Comparison of ENCODE assay signal across 8 cellular contexts in genomic region chr3:105868745-105869530, GRCh38. TPM values are rescaled to one million over a fixed set of nuclear protein-coding genes. Genes with fewer than 3 reads are reported as not detected.
A peak's percentile ranks its signal among the peaks of the same experiment; 100 is the strongest.
DNase-seq lines count a peak whose midpoint lies in the region; ATAC-seq, FAIRE-seq and TF ChIP-seq lines count a peak whose summit lies in the region.

CBLB (minus strand) TSS chr3:105869012; CDS start chr3:105867577, 1,435 bp downstream.

- H3K27me3 ChIP-seq in ascending aorta (no peaks in the 10 kb centered on the region), right atrium auricular region (no peaks in the 10 kb centered on the region), psoas muscle (ENCODE audit: insufficient read depth in 3 of 3, low read length in 2 of 3) (no peaks in the 10 kb centered on the region)

- H3K27ac ChIP-seq in ascending aorta (peak within 1 kb of the TSS; percentile 98 to 99), right atrium auricular region (peak within 1 kb of the TSS; percentile 98 to 100), psoas muscle (peak within 1 kb of the TSS; percentile 93)

- peak; percentile 85 for FAIRE-seq in urothelium cell line (lab: Jason Lieb, UNC)

- H3K4me1 ChIP-seq in ascending aorta (peaks cover 0 to 18% of the 10 kb centered on the region in 2 donors), right atrium auricular region (peaks cover 0 to 40% of the 10 kb centered on the region in 2 donors), psoas muscle (peaks cover 40% of the 10 kb centered on the region)

- peak within 1 kb of the TSS; percentile 98 for H3K4me3 Mint-ChIP-seq in T-helper 2 cell treated with Interferon-gamma antibody and Interleukin-4, amounts not matched to agents 5 μg/mL and 100 μg/mL, for 36 hours

- H3K36me3 ChIP-seq in ascending aorta (peaks cover 0 to 8% of the 10 kb centered on the region in 2 donors), right atrium auricular region (no peaks in the 10 kb centered on the region), psoas muscle (ENCODE audit: insufficient read depth in 1 of 2, low read depth in 1 of 2) (peaks cover 0 to 9% of the 10 kb centered on the region in 2 donors)

- intact Hi-C loops in ascending aorta (cut with DNase I), result loop anchor here (1.0 to 10.0 kb wide), 5 partner anchors 37 to 502 kb away; partner anchors contain the start of gene ALCAM
- intact Hi-C loops in psoas muscle (cut with DNase I), result loop anchor here in 1 of 2 donors (2.0 to 5.0 kb wide), 2 partner anchors 62 to 738 kb away; no protein-coding TSS in a partner anchor

- H3K36me3 Mint-ChIP-seq in T-helper 2 cell treated with Interferon-gamma antibody and Interleukin-4, amounts not matched to agents 5 μg/mL and 100 μg/mL, for 36 hours (ENCODE audit: low read depth), result peaks cover 33% of the 10 kb centered on the region

- DNase-seq in NCI-H1930 (lab: John Stamatoyannopoulos, UW), result peak; percentile 83 to 84
- peak; percentile 85 for DNase-seq in T-helper 2 cell treated with Interferon-gamma antibody and Interleukin-4, amounts not matched to agents 5 μg/mL and 100 μg/mL, for 36 hours (ENCODE audit: low spot score)
- DNase-seq in ascending aorta (ENCODE audit: low spot score in 2 of 2), result peak; percentile 84 to 96
- DNase-seq in right atrium auricular region (ENCODE audit: low spot score), result peak; percentile 95
- peak; percentile 90 to 95 for DNase-seq in psoas muscle
- DNase-seq in urothelium cell line (ENCODE audit: low spot score), result peak; percentile 97

- TF ChIP-seq CTCF in ascending aorta (IDR thresholded peaks at IDR 0.05) (no peak), right atrium auricular region (IDR thresholded peaks at IDR 0.05) (no peak), psoas muscle (IDR thresholded peaks at IDR 0.05) (no peak)

- H3K4me3 ChIP-seq in ascending aorta (peak within 1 kb of the TSS; percentile 97 to 100), right atrium auricular region (peak within 1 kb of the TSS; percentile 85 to 96), psoas muscle (peak within 1 kb of the TSS; percentile 96)

- 0 to 1% (median 1%) methylated on average over 59 to 67 of the region's 67 CpGs for WGBS in psoas muscle, 3 donors

- H3K4me1 Mint-ChIP-seq in T-helper 2 cell treated with Interferon-gamma antibody and Interleukin-4, amounts not matched to agents 5 μg/mL and 100 μg/mL, for 36 hours (ENCODE audit: low read depth), result peaks cover 35% of the 10 kb centered on the region

- no peaks in the 10 kb centered on the region for H3K27me3 Mint-ChIP-seq in T-helper 2 cell treated with Interferon-gamma antibody and Interleukin-4, amounts not matched to agents 5 μg/mL and 100 μg/mL, for 36 hours (ENCODE audit: low read depth)

- H3K27ac Mint-ChIP-seq in T-helper 2 cell treated with Interferon-gamma antibody and Interleukin-4, amounts not matched to agents 5 μg/mL and 100 μg/mL, for 36 hours, result peak within 1 kb of the TSS; percentile 93

- no peaks in the 10 kb centered on the region for H3K9me3 Mint-ChIP-seq in T-helper 2 cell treated with Interferon-gamma antibody and Interleukin-4, amounts not matched to agents 5 μg/mL and 100 μg/mL, for 36 hours

- H3K9me3 ChIP-seq in ascending aorta, result no peaks in the 10 kb centered on the region
- H3K9me3 ChIP-seq in right atrium auricular region, result no peaks in the 10 kb centered on the region
- no peaks in the 10 kb centered on the region for H3K9me3 ChIP-seq in psoas muscle

- peak; percentile 88 for ATAC-seq in GM18502 (IDR thresholded peaks at IDR 0.05; ENCODE audit: poor library complexity, unreplicated experiment)
- ATAC-seq in HG02970 (IDR thresholded peaks at IDR 0.05; ENCODE audit: low FRiP score, unreplicated experiment), result peak; percentile 82
- peak; percentile 94 to 97 (median 96) for ATAC-seq in psoas muscle

RNA-seq across cellular contexts. Expression of gene CBLB, which starts in this region (rescaled TPM):
- total RNA-seq in ascending aorta (30.0 TPM), right atrium auricular region (10 to 100 TPM; 24.6 to 27.3 TPM), psoas muscle (10 to 100 TPM; 12.1 to 18.2 (median 14.9) TPM)
- 10 to 100 TPM in 1 of 3 donors, 1 to 10 TPM in 2; 4.2 to 11.5 (median 9.4) TPM for polyA plus RNA-seq in psoas muscle

Comparison
In these comparisons a context has a peak if more than half of its experiments do, and no peak if none do; other contexts are left out.
1. Peak in every context shown above with its lines: DNase-seq, ATAC-seq, H3K4me3 ChIP-seq and H3K27ac ChIP-seq.